In genomic region chr10:69229565-69229886, GRCh38 we compare ENCODE assay signal across 11 cellular contexts. TPM values are rescaled to one million over a fixed set of nuclear protein-coding genes. Genes with fewer than 3 reads are reported as not detected.
DNase-seq lines count a peak whose midpoint lies in the region; ATAC-seq, FAIRE-seq and TF ChIP-seq lines count a peak whose summit lies in the region.
"Had no signal": no experiment of that assay in that cellular context is flagged by ENCODE, and none has a peak within 500 bp of the region (broad histone marks: within the 10 kb centered on the region; RNA-seq: fewer than 3 reads in every experiment).

No MANE protein-coding gene starts in this region.

- no peak for ATAC-seq in CD8-positive, alpha-beta T cell
- ATAC-seq in activated naive CD8-positive, alpha-beta T cell treated with anti-CD3 and anti-CD28 coated beads, Interleukin-2, amount 10 ng/mL, durations not matched to agents 7 days and 5 days (ENCODE audit: low read depth): no peak
- no peak for ATAC-seq in naive thymus-derived CD8-positive, alpha-beta T cell
- ATAC-seq in GM18498 (IDR thresholded peaks at IDR 0.05; ENCODE audit: unreplicated experiment) (no peak), foreskin keratinocyte (no peak)

- TF ChIP-seq CTCF in CD8-positive, alpha-beta T cell (IDR thresholded peaks at IDR 0.05): no peak
- TF ChIP-seq CTCF in KMS-11 (conservative IDR thresholded peaks at IDR 0.05; ENCODE audit: low read depth, low read length) (no peak), foreskin keratinocyte (conservative IDR thresholded peaks at IDR 0.05) (no peak)

- no peak for FAIRE-seq in urothelium cell line (lab: Jason Lieb, UNC)
- FAIRE-seq: islet of Langerhans had no signal

- intact Hi-C loops in CD8-positive, alpha-beta T cell (cut with DNase I, micrococcal nuclease): no loop called here

- peak overlapping the region; percentile 53 for H3K27ac ChIP-seq in CD8-positive, alpha-beta T cell (ENCODE audit: low read depth, low read length)
- H3K27ac ChIP-seq in KMS-11 (peak overlapping the region; percentile 37), foreskin keratinocyte (no peak overlapping the region)
- H3K27ac ChIP-seq: VCaP had no signal

- peak overlapping the region; percentile 33; the same call in 1 of the 2 replicates for H3K4me2 ChIP-seq in KMS-11

- POLR2A ChIA-PET in CD8-positive, alpha-beta T cell (lab: Charles Lee): interaction anchor here (0.5 to 1.1 kb wide), 7 partner anchors 23 to 178 kb away, joined by 3 to 4 read pairs (median 3); partner anchors contain the start of gene HK1
- POLR2A ChIA-PET in activated naive CD8-positive, alpha-beta T cell treated with anti-CD3 and anti-CD28 coated beads, Interleukin-2, amount 10 ng/mL, durations not matched to agents 7 days and 5 days (lab: Charles Lee): interaction anchor here (0.5 to 2.2 kb wide), 10 partner anchors 14 to 274 kb away, joined by 3 to 15 read pairs (median 4); partner anchors contain the start of gene DDX21
- POLR2A ChIA-PET in naive thymus-derived CD8-positive, alpha-beta T cell (lab: Charles Lee): interaction anchor here (0.8 to 1.5 kb wide), 3 partner anchors 50 to 108 kb away, joined by 3 to 5 read pairs (median 4); partner anchors contain the start of gene SUPV3L1
- POLR2A ChIA-PET in HEK293T (lab: Yijun Ruan, JAX): no interaction called here

- H3K4me3 Mint-ChIP-seq in CD8-positive, alpha-beta T cell: peak overlapping the region; percentile 76
- H3K4me3 Mint-ChIP-seq in activated naive CD8-positive, alpha-beta T cell treated with anti-CD3 and anti-CD28 coated beads, Interleukin-2, amount 10 ng/mL, durations not matched to agents 7 days and 5 days: peak overlapping the region; percentile 85
- peak overlapping the region; percentile 4 to 89 (median 76) for H3K4me3 Mint-ChIP-seq in naive thymus-derived CD8-positive, alpha-beta T cell

- no peaks in the 10 kb centered on the region for H3K36me3 Mint-ChIP-seq in CD8-positive, alpha-beta T cell
- peaks cover 3% of the 10 kb centered on the region for H3K36me3 Mint-ChIP-seq in activated naive CD8-positive, alpha-beta T cell treated with anti-CD3 and anti-CD28 coated beads, Interleukin-2, amount 10 ng/mL, durations not matched to agents 7 days and 5 days
- H3K36me3 Mint-ChIP-seq in naive thymus-derived CD8-positive, alpha-beta T cell: no peaks in the 10 kb centered on the region

- H4K20me1 ChIP-seq in KMS-11 (ENCODE audit: insufficient read depth): no peaks in the 10 kb centered on the region

- H3K4me1 ChIP-seq in CD8-positive, alpha-beta T cell (ENCODE audit: insufficient read depth, low read length): peaks cover 57% of the 10 kb centered on the region
- H3K4me1 ChIP-seq in KMS-11 (ENCODE audit: low read depth, poor library complexity, severe bottlenecking): peaks cover 36% of the 10 kb centered on the region
- H3K4me1 ChIP-seq in foreskin keratinocyte: peaks cover 21% of the 10 kb centered on the region

- H3K27me3 Mint-ChIP-seq in CD8-positive, alpha-beta T cell (ENCODE audit: low read depth): no peaks in the 10 kb centered on the region
- peaks cover 2% of the 10 kb centered on the region for H3K27me3 Mint-ChIP-seq in activated naive CD8-positive, alpha-beta T cell treated with anti-CD3 and anti-CD28 coated beads, Interleukin-2, amount 10 ng/mL, durations not matched to agents 7 days and 5 days
- H3K27me3 Mint-ChIP-seq in naive thymus-derived CD8-positive, alpha-beta T cell: no peaks in the 10 kb centered on the region

- H3K4me3 ChIP-seq in CD8-positive, alpha-beta T cell (ENCODE audit: low read depth, low read length): peak overlapping the region; percentile 30
- H3K4me3 ChIP-seq in KMS-11 (IDR thresholded peaks at IDR 0.05; ENCODE audit: insufficient read depth, low read depth, low read length): no peak overlapping the region

- H3K9ac ChIP-seq in KMS-11: peak overlapping the region; percentile 29; the same call in 1 of the 2 replicates

- no peaks in the 10 kb centered on the region for H3K9me3 ChIP-seq in CD8-positive, alpha-beta T cell (ENCODE audit: low read length)

- H3K79me2 ChIP-seq in KMS-11 (ENCODE audit: insufficient read depth, low read depth): no peaks in the 10 kb centered on the region

- H3K9me3 Mint-ChIP-seq in CD8-positive, alpha-beta T cell: no peaks in the 10 kb centered on the region
- no peaks in the 10 kb centered on the region for H3K9me3 Mint-ChIP-seq in activated naive CD8-positive, alpha-beta T cell treated with anti-CD3 and anti-CD28 coated beads, Interleukin-2, amount 10 ng/mL, durations not matched to agents 7 days and 5 days
- H3K9me3 Mint-ChIP-seq in naive thymus-derived CD8-positive, alpha-beta T cell: no peaks in the 10 kb centered on the region

- H3K27ac Mint-ChIP-seq in CD8-positive, alpha-beta T cell: peak overlapping the region; percentile 91
- peak overlapping the region; percentile 97 for H3K27ac Mint-ChIP-seq in activated naive CD8-positive, alpha-beta T cell treated with anti-CD3 and anti-CD28 coated beads, Interleukin-2, amount 10 ng/mL, durations not matched to agents 7 days and 5 days
- peak overlapping the region in 9 of 10 donors; percentile 64 to 95 (median 82) for H3K27ac Mint-ChIP-seq in naive thymus-derived CD8-positive, alpha-beta T cell

- CTCF ChIA-PET in CD8-positive, alpha-beta T cell (lab: Charles Lee): interaction anchor here (1.0 to 5.3 kb wide), 6 partner anchors 9 to 179 kb away, joined by 3 to 28 read pairs (median 4); no protein-coding TSS in a partner anchor
- CTCF ChIA-PET in HEK293T (lab: Yijun Ruan, JAX): interaction anchor here (0.6 kb wide), 1 partner anchor 80 kb away, joined by 4 read pairs; no protein-coding TSS in a partner anchor

- no peaks in the 10 kb centered on the region for H3K36me3 ChIP-seq in CD8-positive, alpha-beta T cell (ENCODE audit: insufficient read depth, low read length)
- H3K36me3 ChIP-seq in KMS-11 (ENCODE audit: insufficient read depth): no peaks in the 10 kb centered on the region

- H3K4me1 Mint-ChIP-seq in CD8-positive, alpha-beta T cell (ENCODE audit: low read depth): peaks cover 65% of the 10 kb centered on the region
- peaks cover 59% of the 10 kb centered on the region for H3K4me1 Mint-ChIP-seq in activated naive CD8-positive, alpha-beta T cell treated with anti-CD3 and anti-CD28 coated beads, Interleukin-2, amount 10 ng/mL, durations not matched to agents 7 days and 5 days
- H3K4me1 Mint-ChIP-seq in naive thymus-derived CD8-positive, alpha-beta T cell: peaks cover 31 to 61% (median 50%) of the 10 kb centered on the region in 4 donors

- no peak for DNase-seq in CD8-positive, alpha-beta T cell
- DNase-seq in activated naive CD8-positive, alpha-beta T cell treated with anti-CD3 and anti-CD28 coated beads, Interleukin-2, amount 10 ng/mL, durations not matched to agents 7 days and 5 days: no peak
- DNase-seq in naive thymus-derived CD8-positive, alpha-beta T cell: no peak
- DNase-seq in urothelium cell line (ENCODE audit: low spot score) (no peak), foreskin keratinocyte (no peak), HEK293T (ENCODE audit: extremely low spot score) (no peak)
- DNase-seq: SHP77 had no signal

- H3K27me3 ChIP-seq in CD8-positive, alpha-beta T cell (ENCODE audit: insufficient read depth, low read length): no peaks in the 10 kb centered on the region
- H3K27me3 ChIP-seq in KMS-11 (ENCODE audit: insufficient read depth, low read depth) (no peaks in the 10 kb centered on the region), foreskin keratinocyte (no peaks in the 10 kb centered on the region)

- peak overlapping the region; percentile 28; the same call in 1 of the 2 replicates for H2AFZ ChIP-seq in KMS-11 (ENCODE audit: low read depth)

TF ChIP-seq in HEK293T, 16 proteins besides CTCF, POLR2A, EP300 and RAD21 (continues in another document):
- TF ChIP-seq CTBP1 (IDR thresholded peaks at IDR 0.05; ENCODE audit: borderline replicate concordance): no peak
- TF ChIP-seq TARDBP (IDR thresholded peaks at IDR 0.05): no peak
- no peak for TF ChIP-seq BHLHE40 (IDR thresholded peaks at IDR 0.05; ENCODE audit: borderline replicate concordance)
- TF ChIP-seq PKNOX1 (IDR thresholded peaks at IDR 0.05): no peak
- no peak for TF ChIP-seq FOXA1 (IDR thresholded peaks at IDR 0.05)
- TF ChIP-seq FOXM1 (IDR thresholded peaks at IDR 0.05; ENCODE audit: borderline replicate concordance): no peak
- TF ChIP-seq ARNT (IDR thresholded peaks at IDR 0.05): no peak
- no peak for TF ChIP-seq SUZ12 (IDR thresholded peaks at IDR 0.05)
- no peak for TF ChIP-seq ELF4 (IDR thresholded peaks at IDR 0.05)
- TF ChIP-seq LEF1 (IDR thresholded peaks at IDR 0.05; ENCODE audit: borderline replicate concordance): no peak

RNA-seq across cellular contexts. Expression of gene HKDC1, which starts 9.4 kb away (rescaled TPM):
- under 1 TPM; 0.39 to 0.76 TPM for total RNA-seq in CD8-positive, alpha-beta T cell
- total RNA-seq in activated naive CD8-positive, alpha-beta T cell treated with anti-CD3 and anti-CD28 coated beads, Interleukin-2, amount 10 ng/mL, durations not matched to agents 7 days and 5 days: 1 to 10 TPM in 1 of 2 experiments, under 1 TPM in 1; 0.68 to 1.1 TPM
- under 1 TPM; 0.65 to 0.80 TPM for total RNA-seq in naive thymus-derived CD8-positive, alpha-beta T cell
- 1 to 10 TPM in 2 of 3 donors, under 1 TPM in 1; 0.97 to 4.3 (median 1.1) TPM for polyA plus RNA-seq in naive thymus-derived CD8-positive, alpha-beta T cell
- 0.48 and 0.71 TPM in 2 replicates for total RNA-seq in foreskin keratinocyte
- 0.50 and 0.91 TPM in 2 replicates for polyA plus RNA-seq in foreskin keratinocyte

RNA-seq across cellular contexts. Expression of gene HK1, which starts 48.8 kb away (rescaled TPM):
- 10 to 100 TPM; 37.0 to 40.0 TPM for total RNA-seq in CD8-positive, alpha-beta T cell
- 100 to 1,000 TPM; 118 to 123 TPM for total RNA-seq in activated naive CD8-positive, alpha-beta T cell treated with anti-CD3 and anti-CD28 coated beads, Interleukin-2, amount 10 ng/mL, durations not matched to agents 7 days and 5 days
- 10 to 100 TPM; 63.5 to 67.1 TPM for total RNA-seq in naive thymus-derived CD8-positive, alpha-beta T cell
- 100 to 1,000 TPM in 1 of 3 donors, 10 to 100 TPM in 2; 89.9 to 129 (median 97.1) TPM for polyA plus RNA-seq in naive thymus-derived CD8-positive, alpha-beta T cell
- 73.2 and 109 TPM in 2 replicates for total RNA-seq in foreskin keratinocyte
- polyA plus RNA-seq in foreskin keratinocyte: 57.8 and 79.6 TPM in 2 replicates

RNA-seq across cellular contexts. Expression of gene SUPV3L1, which starts 49.5 kb away (rescaled TPM):
- total RNA-seq in CD8-positive, alpha-beta T cell: 10 to 100 TPM; 89.3 to 99.6 TPM
- 10 to 100 TPM; 35.6 to 38.3 TPM for total RNA-seq in activated naive CD8-positive, alpha-beta T cell treated with anti-CD3 and anti-CD28 coated beads, Interleukin-2, amount 10 ng/mL, durations not matched to agents 7 days and 5 days
- total RNA-seq in naive thymus-derived CD8-positive, alpha-beta T cell: 10 to 100 TPM; 39.5 to 40.3 TPM
- 10 to 100 TPM; 10.8 to 17.8 (median 13.5) TPM for polyA plus RNA-seq in naive thymus-derived CD8-positive, alpha-beta T cell
- 31.6 and 35.6 TPM in 2 replicates for total RNA-seq in foreskin keratinocyte
- polyA plus RNA-seq in foreskin keratinocyte: 31.4 and 36.2 TPM in 2 replicates
